5 cellular contexts compared by ENCODE assay signal in genomic region chr11:18681949-18682348, GRCh38. TPM values are rescaled to one million over a fixed set of nuclear protein-coding genes. Genes with fewer than 3 reads are reported as not detected.
"Had no signal": no experiment of that assay in that cellular context is flagged by ENCODE, and none has a peak within 500 bp of the region (broad histone marks: within the 10 kb centered on the region; RNA-seq: fewer than 3 reads in every experiment).

No MANE protein-coding gene starts in this region.

RNA-seq across cellular contexts. Expression of gene IGSF22, which starts 44.0 kb away (rescaled TPM):
- total RNA-seq: dermis blood vessel endothelial cell, endothelial cell of umbilical vein, osteocyte, subcutaneous adipose tissue had no signal
- polyA plus RNA-seq: endothelial cell of umbilical vein, fibroblast of lung had no signal
